1 cellular context compared by ENCODE assay signal in the genomic region with DNA sequence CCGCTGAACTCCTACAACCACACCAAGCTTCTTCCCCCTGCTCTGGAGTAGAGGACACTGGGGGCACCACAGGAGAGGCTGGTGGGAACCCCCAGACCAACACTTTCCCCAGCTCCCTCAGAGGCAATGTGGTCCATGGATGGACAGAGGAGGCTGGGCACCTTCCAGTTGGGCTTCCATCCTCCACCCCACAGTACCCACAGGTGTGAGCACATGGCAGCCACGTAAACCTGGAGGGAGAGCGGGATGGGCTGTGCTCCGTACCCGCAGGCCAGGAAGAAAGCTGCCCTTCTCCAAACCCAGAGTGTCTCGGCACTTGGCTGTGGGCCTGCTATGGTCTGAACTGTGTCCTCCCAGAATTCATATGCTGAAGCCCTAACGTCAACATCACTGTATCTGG.
TF ChIP-seq lines count a peak whose summit lies in the region.

No MANE protein-coding gene starts in this region.

TF ChIP-seq in WTC11, 78 proteins besides CTCF, POLR2A, EP300 and RAD21 (continued from another document):
- TF ChIP-seq PREB (CRISPR knock-in tag; IDR thresholded peaks at IDR 0.05; ENCODE audit: borderline replicate concordance), result no peak
- no peak for TF ChIP-seq FOXJ3 (CRISPR knock-in tag; IDR thresholded peaks at IDR 0.05; ENCODE audit: borderline replicate concordance)
- TF ChIP-seq CDX4 (CRISPR knock-in tag; IDR thresholded peaks at IDR 0.05; ENCODE audit: borderline replicate concordance), result no peak
- no peak for TF ChIP-seq ZNF232 (CRISPR knock-in tag; IDR thresholded peaks at IDR 0.05)
- no peak for TF ChIP-seq JUN (CRISPR knock-in tag; IDR thresholded peaks at IDR 0.05)
- no peak for TF ChIP-seq ZNF138 (CRISPR knock-in tag; conservative IDR thresholded peaks at IDR 0.05)
- TF ChIP-seq ZNF263 (CRISPR knock-in tag; IDR thresholded peaks at IDR 0.05; ENCODE audit: low read depth), result no peak
- no peak for TF ChIP-seq EMX1 (CRISPR knock-in tag; IDR thresholded peaks at IDR 0.05)
